In genomic region chr4:41076481-41076880, GRCh38 we compare ENCODE assay signal across 20 cellular contexts.
DNase-seq lines count a peak whose midpoint lies in the region; ATAC-seq and TF ChIP-seq lines count a peak whose summit lies in the region.
"Had no signal": no experiment of that assay in that cellular context is flagged by ENCODE, and none has a peak within 500 bp of the region (broad histone marks: within the 10 kb centered on the region; RNA-seq: fewer than 3 reads in every experiment).

No MANE protein-coding gene starts in this region.

- H3K4ac ChIP-seq in mesendoderm (ENCODE audit: low read depth, low read length): no peak overlapping the region

- no peak overlapping the region for H2BK15ac ChIP-seq in mesendoderm (replicated peaks; ENCODE audit: low read depth)

- no peak overlapping the region for H2BK5ac ChIP-seq in mesendoderm (ENCODE audit: low read length)

- H3K23ac ChIP-seq in mesendoderm (ENCODE audit: low read length): no peak overlapping the region

- no TSS peak for BruUV-seq in Caco-2 (replicated peaks; lab: Mats Ljungman, UMichigan)

- TF ChIP-seq CTCF in Caco-2 (IDR thresholded peaks at IDR 0.05; ENCODE audit: insufficient read depth in 1 of 2, low read depth in 1 of 2, low read length in 1 of 2, severe bottlenecking in 1 of 2, unreplicated experiment in 1 of 2): no peak
- TF ChIP-seq CTCF in dorsolateral prefrontal cortex (IDR thresholded peaks at IDR 0.05 in 54 of 56, conservative IDR thresholded peaks at IDR 0.05 in 2 of 56; ENCODE audit: low read depth in 1 of 56, partially characterized antibody in 56 of 56): no peak
- TF ChIP-seq CTCF in vagina (IDR thresholded peaks at IDR 0.05): no peak

- H2BK120ac ChIP-seq in mesendoderm (ENCODE audit: low read depth, low read length): peak overlapping the region; percentile 70

- H3K4me3 Mint-ChIP-seq in Caco-2 (ENCODE audit: unreplicated experiment): peak overlapping the region; percentile 3
- H3K4me3 Mint-ChIP-seq: CD4-positive, alpha-beta memory T cell; GM23338 had no signal

- no peak for TF ChIP-seq POLR2A in vagina (IDR thresholded peaks at IDR 0.05)

- peak overlapping the region; percentile 33 for H3K27ac Mint-ChIP-seq in Caco-2 (ENCODE audit: unreplicated experiment)
- H3K27ac Mint-ChIP-seq: CD4-positive, alpha-beta memory T cell; GM23338 had no signal

- no peaks in the 10 kb centered on the region for H3K79me1 ChIP-seq in mesendoderm (ENCODE audit: low read length)

- H3K9me3 Mint-ChIP-seq in Caco-2 (ENCODE audit: unreplicated experiment): no peaks in the 10 kb centered on the region
- H3K9me3 Mint-ChIP-seq: GM23338 had no signal

- H3K4me1 ChIP-seq in Caco-2: peaks cover 54% of the 10 kb centered on the region
- H3K4me1 ChIP-seq in mesendoderm (ENCODE audit: control insufficient read depth, low read depth, low read length): peaks cover 19% of the 10 kb centered on the region
- peaks cover 16% of the 10 kb centered on the region for H3K4me1 ChIP-seq in vagina
- H3K4me1 ChIP-seq: BE2C had no signal

- H3K4me1 Mint-ChIP-seq in Caco-2 (ENCODE audit: low read depth, unreplicated experiment): peaks cover 62% of the 10 kb centered on the region
- H3K4me1 Mint-ChIP-seq: CD4-positive, alpha-beta memory T cell had no signal

- no peaks in the 10 kb centered on the region for H3K79me2 ChIP-seq in mesendoderm (ENCODE audit: control insufficient read depth, insufficient read depth, low read length)

- H4K5ac ChIP-seq in mesendoderm (ENCODE audit: low read length): no peak overlapping the region

- intact Hi-C loops in Caco-2 (cut with micrococcal nuclease; ENCODE audit: unreplicated experiment) (loop anchor here (2.0 to 5.0 kb wide), 2 partner anchors 56 to 136 kb away; partner anchors contain the start of gene APBB2), dorsolateral prefrontal cortex (cut with DNase I) (loop anchor here in 1 of 2 donors (10.0 kb wide), 1 partner anchor 68 kb away; no protein-coding TSS in a partner anchor), vagina (cut with DNase I) (no loop called here)

- no peaks in the 10 kb centered on the region for H3K27me3 ChIP-seq in Caco-2 (replicated peaks; ENCODE audit: control insufficient read depth, insufficient read depth, low read length)
- H3K27me3 ChIP-seq in dorsolateral prefrontal cortex: no peaks in the 10 kb centered on the region
- no peaks in the 10 kb centered on the region for H3K27me3 ChIP-seq in mesendoderm (ENCODE audit: insufficient read depth, low read length, poor library complexity)
- no peaks in the 10 kb centered on the region for H3K27me3 ChIP-seq in vagina
- H3K27me3 ChIP-seq: BE2C; BLaER1 treated with 17β-estradiol and CSF1 and Interleukin-3, amounts not matched to agents 10 nM and 100 nM had no signal

- peak overlapping the region; percentile 26 for H3K56ac ChIP-seq in mesendoderm (ENCODE audit: low read length)

- peak overlapping the region in 37 of 59 donors; percentile 4 to 98 (median 43) for H3K27ac ChIP-seq in dorsolateral prefrontal cortex
- no peak overlapping the region for H3K27ac ChIP-seq in mesendoderm (ENCODE audit: low read depth, low read length)
- H3K27ac ChIP-seq in substantia nigra (ENCODE audit: low read depth, low read length, poor library complexity, severe bottlenecking): peak overlapping the region; percentile 11
- no peak overlapping the region for H3K27ac ChIP-seq in vagina
- H3K27ac ChIP-seq: A549; BLaER1 treated with 17β-estradiol and CSF1 and Interleukin-3, amounts not matched to agents 10 nM and 100 nM had no signal

- H3K9ac ChIP-seq in mesendoderm (ENCODE audit: low read length): no peak overlapping the region
- H3K9ac ChIP-seq: BLaER1 treated with 17β-estradiol and CSF1 and Interleukin-3, amounts not matched to agents 10 nM and 100 nM had no signal

- POLR2A ChIA-PET in Caco-2 (lab: Charles Lee): no interaction called here

- no peaks in the 10 kb centered on the region for H3K27me3 Mint-ChIP-seq in Caco-2 (ENCODE audit: insufficient read depth, unreplicated experiment)
- H3K27me3 Mint-ChIP-seq: CD4-positive, alpha-beta memory T cell had no signal

- peak overlapping the region; percentile 28 for H3K18ac ChIP-seq in mesendoderm (ENCODE audit: low read length)

- H3K36me3 Mint-ChIP-seq in Caco-2 (ENCODE audit: insufficient read depth, unreplicated experiment): peaks cover 27% of the 10 kb centered on the region
- H3K36me3 Mint-ChIP-seq: CD4-positive, alpha-beta memory T cell had no signal

- no peak overlapping the region for H4K8ac ChIP-seq in mesendoderm (ENCODE audit: low read depth, low read length)

- H3K4me3 ChIP-seq in Caco-2 (ENCODE audit: low read depth, low read length) (no peak overlapping the region), dorsolateral prefrontal cortex (no peak overlapping the region), mesendoderm (ENCODE audit: low read length) (no peak overlapping the region), vagina (no peak overlapping the region)
- H3K4me3 ChIP-seq: A549; BLaER1 treated with 17β-estradiol and CSF1 and Interleukin-3, amounts not matched to agents 10 nM and 100 nM; GM23338 had no signal

- no CpG with 5 or more reads among the region's 1 CpG for WGBS in mesendoderm (ENCODE audit: extremely low coverage, insufficient coverage, low lambda C conversion rate)

- no peak overlapping the region for H2AK5ac ChIP-seq in mesendoderm (ENCODE audit: low read length)

- CTCF ChIA-PET in Caco-2 (lab: Charles Lee): no interaction called here

- DNase-seq in Caco-2 (no peak), dorsolateral prefrontal cortex (no peak), mesendoderm (no peak), substantia nigra (lab: John Stamatoyannopoulos, UW) (no peak), superior temporal gyrus (ENCODE audit: extremely low spot score) (no peak), HUDEP-2 (lab: John Stamatoyannopoulos, UW; ENCODE audit: unreplicated experiment in 76 of 76) (no peak), vagina (ENCODE audit: extremely low spot score in 2 of 2) (no peak)
- DNase-seq: 8988T; ACHN; AML-193; BE2C; CD4-positive, alpha-beta memory T cell; COR-L47; DMS153; DND-41; HCEC 1CT had no signal

- ATAC-seq in GM19395 (IDR thresholded peaks at IDR 0.05; ENCODE audit: unreplicated experiment): no peak
- ATAC-seq: A549, GM23338 had no signal

- no peaks in the 10 kb centered on the region for H3K36me3 ChIP-seq in Caco-2 (ENCODE audit: control insufficient read depth, insufficient read depth, low read length)
- no peaks in the 10 kb centered on the region for H3K36me3 ChIP-seq in mesendoderm (ENCODE audit: control insufficient read depth, insufficient read depth, low read length)
- H3K36me3 ChIP-seq in vagina: no peaks in the 10 kb centered on the region
- H3K36me3 ChIP-seq: BE2C; BLaER1 treated with 17β-estradiol and CSF1 and Interleukin-3, amounts not matched to agents 10 nM and 100 nM had no signal

- H3K9me3 ChIP-seq in Caco-2 (no peaks in the 10 kb centered on the region), vagina (no peaks in the 10 kb centered on the region)
- H3K9me3 ChIP-seq: A549, BE2C had no signal

- no peak overlapping the region for H3K4me2 ChIP-seq in mesendoderm (ENCODE audit: low read length)
- H3K4me2 ChIP-seq: A549; BLaER1 treated with 17β-estradiol and CSF1 and Interleukin-3, amounts not matched to agents 10 nM and 100 nM; GM23338 had no signal

Comparison
In these comparisons a context has a peak if more than half of its experiments do, and no peak if none do; other contexts are left out.
1. H3K27ac ChIP-seq: peak in dorsolateral prefrontal cortex (37 of 59) and substantia nigra (single experiment); none in mesendoderm (single experiment) and vagina (single experiment).